In the genomic region with DNA sequence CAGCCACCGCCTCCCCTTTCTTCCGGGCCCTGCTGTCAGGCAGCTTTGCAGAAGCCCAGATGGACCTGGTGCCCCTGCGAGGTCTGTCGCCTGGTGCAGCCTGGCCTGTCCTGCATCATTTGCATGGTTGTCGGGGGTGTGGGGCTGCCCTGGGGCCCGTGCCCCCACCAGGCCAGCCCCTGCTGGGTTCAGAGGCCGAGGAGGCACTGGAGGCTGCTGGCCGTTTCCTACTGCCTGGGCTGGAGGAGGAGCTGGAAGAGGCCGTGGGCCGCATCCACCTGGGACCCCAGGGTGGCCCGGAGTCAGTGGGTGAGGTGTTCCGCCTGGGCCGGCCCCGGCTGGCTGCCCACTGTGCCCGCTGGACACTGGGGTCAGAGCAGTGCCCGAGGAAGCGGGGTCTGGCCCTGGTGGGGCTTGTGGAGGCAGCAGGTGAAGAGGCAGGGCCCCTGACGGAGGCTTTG, we compare ENCODE assay signal across 30 cellular contexts. TPM values are rescaled to one million over a fixed set of nuclear protein-coding genes. Genes with fewer than 3 reads are reported as not detected.
DNase-seq lines count a peak whose midpoint lies in the region; ATAC-seq, FAIRE-seq and TF ChIP-seq lines count a peak whose summit lies in the region.
"Had no signal": no experiment of that assay in that cellular context is flagged by ENCODE, and none has a peak within 500 bp of the region (broad histone marks: within the 10 kb centered on the region; RNA-seq: fewer than 3 reads in every experiment).

No MANE protein-coding gene starts in this region.

- peaks cover 34% of the 10 kb centered on the region; the same call in 1 of the 2 replicates for H3K36me3 ChIP-seq in Loucy (ENCODE audit: insufficient read depth, low read length)
- H3K36me3 ChIP-seq in kidney (ENCODE audit: control insufficient read depth in 1 of 2, insufficient read depth in 2 of 2, low read length in 2 of 2) = peaks cover 2 to 10% of the 10 kb centered on the region in 2 donors
- H3K36me3 ChIP-seq: SJCRH30 had no signal

- H3K4me3 ChIP-seq in Loucy (ENCODE audit: low read length, poor library complexity, severe bottlenecking) (no peak overlapping the region), kidney (ENCODE audit: low read length in 2 of 2) (no peak overlapping the region)
- H3K4me3 ChIP-seq: MG63, SJCRH30 had no signal

- FAIRE-seq in kidney (lab: Jason Lieb, UNC) = no peak
- FAIRE-seq: astrocyte, islet of Langerhans, RCC 7860 had no signal

- intact Hi-C loops in kidney (cut with DNase I) = no loop called here

- TF ChIP-seq CTCF in Loucy (conservative IDR thresholded peaks at IDR 0.05; ENCODE audit: low read length) (no peak), kidney (IDR thresholded peaks at IDR 0.05; ENCODE audit: borderline replicate concordance, extremely low read depth, insufficient read depth) (no peak)

- peak overlapping the region; percentile 55 for H3K9ac ChIP-seq in Loucy (ENCODE audit: low read depth, low read length, poor library complexity, severe bottlenecking)
- no peak overlapping the region for H3K9ac ChIP-seq in kidney (ENCODE audit: low read length in 2 of 2)

- no peaks in the 10 kb centered on the region for H3K9me2 ChIP-seq in Loucy (replicated peaks; ENCODE audit: low read depth, low read length)

- no peaks in the 10 kb centered on the region for H3K27me3 ChIP-seq in Loucy (ENCODE audit: insufficient read depth, low read length, poor library complexity, severe bottlenecking)
- H3K27me3 ChIP-seq: MG63, SJCRH30 had no signal

- H3K4me3 Mint-ChIP-seq in activated naive CD8-positive, alpha-beta T cell treated with anti-CD3 and anti-CD28 coated beads, Interleukin-2, amount 10 ng/mL, durations not matched to agents 7 days and 5 days = no peak overlapping the region
- no peak overlapping the region for H3K4me3 Mint-ChIP-seq in activated naive CD8-positive, alpha-beta T cell treated with anti-CD3 and anti-CD28 coated beads for 36 hours
- no peak overlapping the region for H3K4me3 Mint-ChIP-seq in stimulated activated memory B cell treated with anti-CD40 and anti-IgM and Interleukin-4, amounts not matched to agents 10 μg/mL and 1 μg/mL and 100 μg/mL, for 72 hours
- H3K4me3 Mint-ChIP-seq: activated naive CD8-positive, alpha-beta T cell; mesothelial cell of epicardium had no signal

- H3K79me2 ChIP-seq in Loucy (ENCODE audit: insufficient read depth, low read length) = peaks cover 35% of the 10 kb centered on the region

- H3K36me3 Mint-ChIP-seq in activated naive CD8-positive, alpha-beta T cell treated with anti-CD3 and anti-CD28 coated beads, Interleukin-2, amount 10 ng/mL, durations not matched to agents 7 days and 5 days = peaks cover 10% of the 10 kb centered on the region
- H3K36me3 Mint-ChIP-seq in activated naive CD8-positive, alpha-beta T cell treated with anti-CD3 and anti-CD28 coated beads for 36 hours = peaks cover 14% of the 10 kb centered on the region
- H3K36me3 Mint-ChIP-seq in stimulated activated memory B cell treated with anti-CD40 and anti-IgM and Interleukin-4, amounts not matched to agents 10 μg/mL and 1 μg/mL and 100 μg/mL, for 72 hours = peaks cover 46% of the 10 kb centered on the region

- DNase-seq in activated naive CD8-positive, alpha-beta T cell treated with anti-CD3 and anti-CD28 coated beads, Interleukin-2, amount 10 ng/mL, durations not matched to agents 7 days and 5 days = no peak
- no peak for DNase-seq in activated naive CD8-positive, alpha-beta T cell treated with anti-CD3 and anti-CD28 coated beads for 36 hours
- peak; percentile 80 for DNase-seq in kidney
- DNase-seq in germinal center (ENCODE audit: low spot score) = no peak
- DNase-seq in cortex of kidney (lab: John Stamatoyannopoulos, UW) = no peak
- DNase-seq: activated CD4-positive, CD25-positive, alpha-beta regulatory T cell; activated effector memory CD4-positive, alpha-beta T cell treated with Interleukin-2 at 50 U/mL for 16 hours; caudate nucleus; dermis blood vessel endothelial cell; MG63; NCI-H1417; NCI-H2081 treated with DMSO at 0.1 percent for 48 hours; NCI-H774; retina had no signal

- peak overlapping the region; percentile 78 for H3K27ac Mint-ChIP-seq in activated naive CD8-positive, alpha-beta T cell treated with anti-CD3 and anti-CD28 coated beads, Interleukin-2, amount 10 ng/mL, durations not matched to agents 7 days and 5 days
- no peak overlapping the region for H3K27ac Mint-ChIP-seq in activated naive CD8-positive, alpha-beta T cell treated with anti-CD3 and anti-CD28 coated beads for 36 hours
- H3K27ac Mint-ChIP-seq in stimulated activated memory B cell treated with anti-CD40 and anti-IgM and Interleukin-4, amounts not matched to agents 10 μg/mL and 1 μg/mL and 100 μg/mL, for 72 hours = no peak overlapping the region
- H3K27ac Mint-ChIP-seq: activated naive CD8-positive, alpha-beta T cell; mesothelial cell of epicardium had no signal

- H3K27me3 Mint-ChIP-seq in activated naive CD8-positive, alpha-beta T cell treated with anti-CD3 and anti-CD28 coated beads, Interleukin-2, amount 10 ng/mL, durations not matched to agents 7 days and 5 days = peaks cover 8% of the 10 kb centered on the region
- H3K27me3 Mint-ChIP-seq in activated naive CD8-positive, alpha-beta T cell treated with anti-CD3 and anti-CD28 coated beads for 36 hours = peaks cover 7% of the 10 kb centered on the region
- H3K27me3 Mint-ChIP-seq in stimulated activated memory B cell treated with anti-CD40 and anti-IgM and Interleukin-4, amounts not matched to agents 10 μg/mL and 1 μg/mL and 100 μg/mL, for 72 hours = peaks cover 7% of the 10 kb centered on the region

- peak overlapping the region; percentile 61 for H3K4me2 ChIP-seq in Loucy (ENCODE audit: low read depth, low read length, poor library complexity, severe bottlenecking)

- no peaks in the 10 kb centered on the region for H3K9me3 Mint-ChIP-seq in activated naive CD8-positive, alpha-beta T cell treated with anti-CD3 and anti-CD28 coated beads, Interleukin-2, amount 10 ng/mL, durations not matched to agents 7 days and 5 days
- no peaks in the 10 kb centered on the region for H3K9me3 Mint-ChIP-seq in activated naive CD8-positive, alpha-beta T cell treated with anti-CD3 and anti-CD28 coated beads for 36 hours
- no peaks in the 10 kb centered on the region for H3K9me3 Mint-ChIP-seq in stimulated activated memory B cell treated with anti-CD40 and anti-IgM and Interleukin-4, amounts not matched to agents 10 μg/mL and 1 μg/mL and 100 μg/mL, for 72 hours
- H3K9me3 Mint-ChIP-seq: mesothelial cell of epicardium had no signal

- ATAC-seq in activated naive CD8-positive, alpha-beta T cell treated with anti-CD3 and anti-CD28 coated beads, Interleukin-2, amount 10 ng/mL, durations not matched to agents 7 days and 5 days (ENCODE audit: low read depth) = no peak
- ATAC-seq in stimulated activated memory B cell treated with anti-CD40 and anti-IgM and Interleukin-4, amounts not matched to agents 10 μg/mL and 1 μg/mL and 100 μg/mL, for 72 hours = peak; percentile 24
- ATAC-seq in GM21360 (IDR thresholded peaks at IDR 0.05; ENCODE audit: unreplicated experiment) = no peak
- ATAC-seq: naive thymus-derived CD4-positive, alpha-beta T cell had no signal

- H3K27ac ChIP-seq in kidney (ENCODE audit: low read depth in 2 of 2, low read length in 2 of 2) = peak overlapping the region in 1 of 2 donors; percentile 51
- H3K27ac ChIP-seq: SJCRH30 had no signal

- H4K20me1 ChIP-seq in Loucy (ENCODE audit: insufficient read depth, low read length, poor library complexity, severe bottlenecking) = no peaks in the 10 kb centered on the region

- H3K4me1 Mint-ChIP-seq in activated naive CD8-positive, alpha-beta T cell treated with anti-CD3 and anti-CD28 coated beads, Interleukin-2, amount 10 ng/mL, durations not matched to agents 7 days and 5 days = peaks cover 17% of the 10 kb centered on the region
- H3K4me1 Mint-ChIP-seq in activated naive CD8-positive, alpha-beta T cell treated with anti-CD3 and anti-CD28 coated beads for 36 hours = peaks cover 10% of the 10 kb centered on the region
- peaks cover 42% of the 10 kb centered on the region for H3K4me1 Mint-ChIP-seq in stimulated activated memory B cell treated with anti-CD40 and anti-IgM and Interleukin-4, amounts not matched to agents 10 μg/mL and 1 μg/mL and 100 μg/mL, for 72 hours

- no peaks in the 10 kb centered on the region; the same call in 1 of the 2 replicates for H3F3A ChIP-seq in Loucy (ENCODE audit: low read depth)

- H3K9me3 ChIP-seq in Loucy (ENCODE audit: insufficient read depth, low read depth, low read length) = no peaks in the 10 kb centered on the region
- no peaks in the 10 kb centered on the region for H3K9me3 ChIP-seq in kidney (ENCODE audit: control insufficient read depth in 1 of 2, low read length in 2 of 2)
- H3K9me3 ChIP-seq: MG63, SJCRH30 had no signal

- H3K4me1 ChIP-seq in Loucy (ENCODE audit: insufficient read depth, low read length, poor library complexity, severe bottlenecking) (peaks cover 20% of the 10 kb centered on the region), kidney (ENCODE audit: control insufficient read depth in 1 of 2, insufficient read depth in 1 of 2, low read depth in 1 of 2, low read length in 2 of 2) (peaks cover 0 to 9% of the 10 kb centered on the region in 2 donors)
- H3K4me1 ChIP-seq: SJCRH30 had no signal

- POLR2A ChIA-PET in activated naive CD8-positive, alpha-beta T cell treated with anti-CD3 and anti-CD28 coated beads, Interleukin-2, amount 10 ng/mL, durations not matched to agents 7 days and 5 days (lab: Charles Lee) = interaction anchor here (0.5 kb wide), 1 partner anchor 697 kb away, joined by 3 read pairs; no protein-coding TSS in a partner anchor

- H2AFZ ChIP-seq in Loucy (ENCODE audit: low read length) = no peak overlapping the region

RNA-seq across cellular contexts. Expression of a gene that starts 5.5 kb away (rescaled TPM):
- total RNA-seq in activated naive CD8-positive, alpha-beta T cell treated with anti-CD3 and anti-CD28 coated beads, Interleukin-2, amount 10 ng/mL, durations not matched to agents 7 days and 5 days = 1 to 10 TPM; 1.4 to 1.5 TPM
- under 1 TPM; 0.32 to 0.49 TPM for total RNA-seq in activated naive CD8-positive, alpha-beta T cell treated with anti-CD3 and anti-CD28 coated beads for 36 hours
- total RNA-seq in kidney = 54.4 TPM
- 27.5 TPM for polyA plus RNA-seq in kidney (ENCODE audit: insufficient read depth, low read depth, low replicate concordance)

RNA-seq across cellular contexts. Expression of a gene that starts 7.1 kb away (rescaled TPM):
- total RNA-seq in activated naive CD8-positive, alpha-beta T cell treated with anti-CD3 and anti-CD28 coated beads, Interleukin-2, amount 10 ng/mL, durations not matched to agents 7 days and 5 days = 10 to 100 TPM; 12.9 to 13.6 TPM
- 10 to 100 TPM; 13.7 to 14.3 TPM for total RNA-seq in activated naive CD8-positive, alpha-beta T cell treated with anti-CD3 and anti-CD28 coated beads for 36 hours
- 9.6 TPM for total RNA-seq in kidney
- polyA plus RNA-seq in kidney (ENCODE audit: insufficient read depth, low read depth, low replicate concordance) = 10.9 TPM

RNA-seq across cellular contexts. Expression of a gene that starts 16.5 kb away (rescaled TPM):
- 1 to 10 TPM in 1 of 2 experiments, under 1 TPM in 1; 0.53 to 1.0 TPM for total RNA-seq in activated naive CD8-positive, alpha-beta T cell treated with anti-CD3 and anti-CD28 coated beads, Interleukin-2, amount 10 ng/mL, durations not matched to agents 7 days and 5 days
- under 1 TPM in 1 of 2 experiments, not detected in 1; 0.08 TPM for total RNA-seq in activated naive CD8-positive, alpha-beta T cell treated with anti-CD3 and anti-CD28 coated beads for 36 hours
- total RNA-seq in kidney = 4.8 TPM
- 208 TPM for polyA plus RNA-seq in kidney (ENCODE audit: insufficient read depth, low read depth, low replicate concordance)
- total RNA-seq: A172, astrocyte, dermis blood vessel endothelial cell, glomerular endothelial cell, osteoblast had no signal

RNA-seq across cellular contexts. Expression of a gene that starts 23.8 kb away (rescaled TPM):
- under 1 TPM; 0.20 to 0.30 TPM for total RNA-seq in activated naive CD8-positive, alpha-beta T cell treated with anti-CD3 and anti-CD28 coated beads, Interleukin-2, amount 10 ng/mL, durations not matched to agents 7 days and 5 days
- under 1 TPM in 1 of 2 experiments, not detected in 1; 0.12 TPM for total RNA-seq in activated naive CD8-positive, alpha-beta T cell treated with anti-CD3 and anti-CD28 coated beads for 36 hours
- 1.4 TPM for total RNA-seq in kidney
- 0.67 TPM for polyA plus RNA-seq in kidney (ENCODE audit: insufficient read depth, low read depth, low replicate concordance)
- total RNA-seq: A172 had no signal

RNA-seq across cellular contexts. Expression of a gene that starts 38.3 kb away (rescaled TPM):
- total RNA-seq in activated naive CD8-positive, alpha-beta T cell treated with anti-CD3 and anti-CD28 coated beads, Interleukin-2, amount 10 ng/mL, durations not matched to agents 7 days and 5 days = not detected
- not detected for total RNA-seq in activated naive CD8-positive, alpha-beta T cell treated with anti-CD3 and anti-CD28 coated beads for 36 hours
- total RNA-seq in kidney = not detected
- 5.5 TPM for polyA plus RNA-seq in kidney (ENCODE audit: insufficient read depth, low read depth, low replicate concordance)
- total RNA-seq: A172; astrocyte; dermis blood vessel endothelial cell; glomerular endothelial cell; H7; mesothelial cell of epicardium; naive thymus-derived CD4-positive, alpha-beta T cell; osteoblast; SJCRH30; temporal lobe; urinary bladder had no signal
- polyA plus RNA-seq: naive thymus-derived CD4-positive, alpha-beta T cell; urinary bladder had no signal

Comparison
In these comparisons a context has a peak if more than half of its experiments do, and no peak if none do; other contexts are left out.
1. RNA of a gene that starts 5.5 kb away (total RNA-seq): 54.4 TPM in kidney (single experiment); 1.4 to 1.5 TPM in activated naive CD8-positive, alpha-beta T cell treated with anti-CD3 and anti-CD28 coated beads, Interleukin-2, amount 10 ng/mL, durations not matched to agents 7 days and 5 days and 0.32 to 0.49 TPM in activated naive CD8-positive, alpha-beta T cell treated with anti-CD3 and anti-CD28 coated beads for 36 hours; every median in the first group is over 10 times any median in the second.